In the genomic region with DNA sequence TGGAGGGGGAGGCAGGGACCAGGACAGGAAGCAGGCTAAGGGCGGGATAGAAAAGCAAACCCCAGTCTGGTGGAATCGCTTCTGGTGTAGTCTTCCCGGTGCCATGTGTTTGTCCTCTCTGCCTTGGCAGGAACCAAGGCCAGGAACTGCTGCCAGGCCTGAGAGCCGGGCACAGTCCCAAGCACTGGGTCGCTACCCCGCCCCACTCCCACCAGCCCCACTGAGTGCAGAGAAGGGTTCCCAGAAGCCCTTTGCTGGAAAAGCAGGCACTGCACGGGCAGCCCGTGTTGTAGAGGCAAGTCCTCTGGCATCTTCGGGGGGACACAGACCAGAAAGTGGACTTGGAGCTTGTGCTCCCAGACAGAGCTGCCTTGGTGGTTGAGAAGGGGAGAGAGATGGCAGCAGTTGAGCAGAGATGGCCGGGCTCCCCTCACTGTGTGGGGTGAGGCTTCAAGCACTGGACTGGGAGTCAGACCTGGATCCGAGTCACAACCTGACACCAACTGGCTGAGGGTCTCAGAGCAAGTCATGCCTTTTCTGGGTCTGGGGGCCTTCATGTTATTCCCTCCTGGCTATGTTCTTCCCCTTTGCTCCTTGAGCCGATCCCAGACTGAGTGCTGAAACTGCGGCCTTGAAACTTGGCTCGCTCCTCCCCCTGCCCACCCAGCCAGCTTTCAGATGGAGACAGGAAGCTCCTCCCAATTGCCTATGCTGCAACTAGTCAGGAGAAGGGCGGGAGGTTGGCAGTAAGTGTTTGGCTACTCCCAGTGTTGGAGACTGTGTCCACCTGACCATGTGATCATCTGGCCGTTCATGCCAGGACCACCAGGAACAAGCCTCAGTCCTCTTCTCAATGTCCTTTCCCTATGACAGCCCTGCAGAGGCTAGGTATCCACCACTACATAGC, we compare ENCODE assay signal across 11 cellular contexts. TPM values are rescaled to one million over a fixed set of nuclear protein-coding genes. Genes with fewer than 3 reads are reported as not detected.
A peak's percentile ranks its signal among the peaks of the same experiment; 100 is the strongest.
DNase-seq lines count a peak whose midpoint lies in the region; ATAC-seq and TF ChIP-seq lines count a peak whose summit lies in the region.
"Had no signal": no experiment of that assay in that cellular context is flagged by ENCODE, and none has a peak within 500 bp of the region (broad histone marks: within the 10 kb centered on the region; RNA-seq: fewer than 3 reads in every experiment).

No MANE protein-coding gene starts in this region.

- H3K4me3 ChIP-seq in MG63 (no peak overlapping the region), choroid plexus epithelial cell (ENCODE audit: low read depth, low read length) (no peak overlapping the region), skin epidermis (no peak overlapping the region)

- peak; percentile 53 for DNase-seq in MG63
- peak; percentile 24 for DNase-seq in choroid plexus epithelial cell (ENCODE audit: low read depth)
- no peak for DNase-seq in NCI-H1930 (lab: John Stamatoyannopoulos, UW)
- no peak for DNase-seq in activated T-helper 2 cell treated with anti-CD3 and anti-CD28 coated beads, Interferon-gamma antibody, Interleukin-2, Interleukin-4, amounts not matched to agents 10 μg/mL and 5 μg/mL and 100 μg/mL, durations not matched to agents 14 hours and 24 hours and 36 hours (ENCODE audit: low spot score)
- DNase-seq in activated gamma-delta T cell treated with Interleukin-2 at 50 U/mL for 16 hours: no peak
- no peak for DNase-seq in stimulated activated effector memory CD8-positive, alpha-beta T cell treated with anti-CD3 and anti-CD28 coated beads, Interleukin-12 subunit alpha, Interleukin-12 subunit beta, amount 100 ng/mL, for 72 hours (ENCODE audit: low spot score in 2 of 2)
- DNase-seq: Calu3, foreskin melanocyte, NCI-H1048 had no signal

- intact Hi-C loops in activated T-helper 2 cell treated with anti-CD3 and anti-CD28 coated beads, Interferon-gamma antibody, Interleukin-2, Interleukin-4, amounts not matched to agents 10 μg/mL and 5 μg/mL and 100 μg/mL, durations not matched to agents 14 hours and 24 hours and 36 hours (cut with micrococcal nuclease): no loop called here

- no peaks in the 10 kb centered on the region for H3K36me3 ChIP-seq in MG63

- peaks cover 4% of the 10 kb centered on the region for H3K4me1 Mint-ChIP-seq in activated T-helper 2 cell treated with anti-CD3 and anti-CD28 coated beads, Interferon-gamma antibody, Interleukin-2, Interleukin-4, amounts not matched to agents 10 μg/mL and 5 μg/mL and 100 μg/mL, durations not matched to agents 14 hours and 24 hours and 36 hours (ENCODE audit: low read depth)
- no peaks in the 10 kb centered on the region for H3K4me1 Mint-ChIP-seq in stimulated activated effector memory CD8-positive, alpha-beta T cell treated with anti-CD3 and anti-CD28 coated beads, Interleukin-12 subunit alpha, Interleukin-12 subunit beta, amount 100 ng/mL, for 72 hours

- ATAC-seq in stimulated activated effector memory CD8-positive, alpha-beta T cell treated with anti-CD3 and anti-CD28 coated beads, Interleukin-12 subunit alpha, Interleukin-12 subunit beta, amount 100 ng/mL, for 72 hours: no peak

- H3K4me3 Mint-ChIP-seq in activated T-helper 2 cell treated with anti-CD3 and anti-CD28 coated beads, Interferon-gamma antibody, Interleukin-2, Interleukin-4, amounts not matched to agents 10 μg/mL and 5 μg/mL and 100 μg/mL, durations not matched to agents 14 hours and 24 hours and 36 hours (ENCODE audit: low read depth): no peak overlapping the region
- H3K4me3 Mint-ChIP-seq in stimulated activated effector memory CD8-positive, alpha-beta T cell treated with anti-CD3 and anti-CD28 coated beads, Interleukin-12 subunit alpha, Interleukin-12 subunit beta, amount 100 ng/mL, for 72 hours: no peak overlapping the region

- no peak for TF ChIP-seq CTCF in choroid plexus epithelial cell (conservative IDR thresholded peaks at IDR 0.05; ENCODE audit: low read depth, low read length)

- H3K36me3 Mint-ChIP-seq in activated T-helper 2 cell treated with anti-CD3 and anti-CD28 coated beads, Interferon-gamma antibody, Interleukin-2, Interleukin-4, amounts not matched to agents 10 μg/mL and 5 μg/mL and 100 μg/mL, durations not matched to agents 14 hours and 24 hours and 36 hours (ENCODE audit: low read depth): peaks cover 14% of the 10 kb centered on the region
- peaks cover 6% of the 10 kb centered on the region for H3K36me3 Mint-ChIP-seq in stimulated activated effector memory CD8-positive, alpha-beta T cell treated with anti-CD3 and anti-CD28 coated beads, Interleukin-12 subunit alpha, Interleukin-12 subunit beta, amount 100 ng/mL, for 72 hours

- no peaks in the 10 kb centered on the region for H3K9me3 Mint-ChIP-seq in activated T-helper 2 cell treated with anti-CD3 and anti-CD28 coated beads, Interferon-gamma antibody, Interleukin-2, Interleukin-4, amounts not matched to agents 10 μg/mL and 5 μg/mL and 100 μg/mL, durations not matched to agents 14 hours and 24 hours and 36 hours
- no peaks in the 10 kb centered on the region for H3K9me3 Mint-ChIP-seq in stimulated activated effector memory CD8-positive, alpha-beta T cell treated with anti-CD3 and anti-CD28 coated beads, Interleukin-12 subunit alpha, Interleukin-12 subunit beta, amount 100 ng/mL, for 72 hours

- no peaks in the 10 kb centered on the region for H3K27me3 Mint-ChIP-seq in activated T-helper 2 cell treated with anti-CD3 and anti-CD28 coated beads, Interferon-gamma antibody, Interleukin-2, Interleukin-4, amounts not matched to agents 10 μg/mL and 5 μg/mL and 100 μg/mL, durations not matched to agents 14 hours and 24 hours and 36 hours (ENCODE audit: low read depth)

- H3K27me3 ChIP-seq in MG63 (no peaks in the 10 kb centered on the region), layer of hippocampus (ENCODE audit: control insufficient read depth, insufficient read depth, low read length) (no peaks in the 10 kb centered on the region)

- H3K27ac Mint-ChIP-seq in activated T-helper 2 cell treated with anti-CD3 and anti-CD28 coated beads, Interferon-gamma antibody, Interleukin-2, Interleukin-4, amounts not matched to agents 10 μg/mL and 5 μg/mL and 100 μg/mL, durations not matched to agents 14 hours and 24 hours and 36 hours: no peak overlapping the region
- H3K27ac Mint-ChIP-seq in stimulated activated effector memory CD8-positive, alpha-beta T cell treated with anti-CD3 and anti-CD28 coated beads, Interleukin-12 subunit alpha, Interleukin-12 subunit beta, amount 100 ng/mL, for 72 hours: no peak overlapping the region

- peak overlapping the region; percentile 59 for H3K27ac ChIP-seq in layer of hippocampus (ENCODE audit: low read depth, low read length)
- peak overlapping the region in 16 of 21 experiments; percentile 29 to 79 (median 64) for H3K27ac ChIP-seq in skin epidermis

- no peaks in the 10 kb centered on the region for H3K9me3 ChIP-seq in MG63

RNA-seq across cellular contexts. Expression of a gene that starts 59.7 kb away (rescaled TPM):
- 8.7 and 9.1 TPM in 2 replicates for total RNA-seq in MG63 (2014; rRNA removed; shearing (Covaris generic); ENCODE audit: low replicate concordance)
- total RNA-seq in activated T-helper 2 cell treated with anti-CD3 and anti-CD28 coated beads, Interferon-gamma antibody, Interleukin-2, Interleukin-4, amounts not matched to agents 10 μg/mL and 5 μg/mL and 100 μg/mL, durations not matched to agents 14 hours and 24 hours and 36 hours: 25.2 and 26.5 TPM in 2 replicates

Comparison
In these comparisons a context has a peak if more than half of its experiments do, and no peak if none do; other contexts are left out.
1. DNase-seq: peak in MG63 (single experiment) and choroid plexus epithelial cell (single experiment); none in NCI-H1930 (0 of 2), activated T-helper 2 cell treated with anti-CD3 and anti-CD28 coated beads, Interferon-gamma antibody, Interleukin-2, Interleukin-4, amounts not matched to agents 10 μg/mL and 5 μg/mL and 100 μg/mL, durations not matched to agents 14 hours and 24 hours and 36 hours (single experiment), activated gamma-delta T cell treated with Interleukin-2 at 50 U/mL for 16 hours (single experiment) and stimulated activated effector memory CD8-positive, alpha-beta T cell treated with anti-CD3 and anti-CD28 coated beads, Interleukin-12 subunit alpha, Interleukin-12 subunit beta, amount 100 ng/mL, for 72 hours (0 of 2).